Comparison of ENCODE assay signal across 1 cellular context in the genomic region with DNA sequence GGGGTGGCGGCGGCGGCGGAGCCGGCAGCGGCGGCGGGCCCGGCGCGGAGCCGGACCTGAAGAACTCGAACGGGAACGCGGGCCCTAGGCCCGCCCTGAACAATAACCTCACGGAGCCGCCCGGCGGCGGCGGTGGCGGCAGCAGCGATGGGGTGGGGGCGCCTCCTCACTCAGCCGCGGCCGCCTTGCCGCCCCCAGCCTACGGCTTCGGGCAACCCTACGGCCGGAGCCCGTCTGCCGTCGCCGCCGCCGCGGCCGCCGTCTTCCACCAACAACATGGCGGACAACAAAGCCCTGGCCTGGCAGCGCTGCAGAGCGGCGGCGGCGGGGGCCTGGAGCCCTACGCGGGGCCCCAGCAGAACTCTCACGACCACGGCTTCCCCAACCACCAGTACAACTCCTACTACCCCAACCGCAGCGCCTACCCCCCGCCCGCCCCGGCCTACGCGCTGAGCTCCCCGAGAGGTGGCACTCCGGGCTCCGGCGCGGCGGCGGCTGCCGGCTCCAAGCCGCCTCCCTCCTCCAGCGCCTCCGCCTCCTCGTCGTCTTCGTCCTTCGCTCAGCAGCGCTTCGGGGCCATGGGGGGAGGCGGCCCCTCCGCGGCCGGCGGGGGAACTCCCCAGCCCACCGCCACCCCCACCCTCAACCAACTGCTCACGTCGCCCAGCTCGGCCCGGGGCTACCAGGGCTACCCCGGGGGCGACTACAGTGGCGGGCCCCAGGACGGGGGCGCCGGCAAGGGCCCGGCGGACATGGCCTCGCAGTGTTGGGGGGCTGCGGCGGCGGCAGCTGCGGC.
TF ChIP-seq lines count a peak whose summit lies in the region.

No MANE protein-coding gene starts in this region.

TF ChIP-seq in K562, 482 proteins besides CTCF, POLR2A, EP300 and RAD21 (continued from another document and continues in another):
- TF ChIP-seq, protein P1, sequence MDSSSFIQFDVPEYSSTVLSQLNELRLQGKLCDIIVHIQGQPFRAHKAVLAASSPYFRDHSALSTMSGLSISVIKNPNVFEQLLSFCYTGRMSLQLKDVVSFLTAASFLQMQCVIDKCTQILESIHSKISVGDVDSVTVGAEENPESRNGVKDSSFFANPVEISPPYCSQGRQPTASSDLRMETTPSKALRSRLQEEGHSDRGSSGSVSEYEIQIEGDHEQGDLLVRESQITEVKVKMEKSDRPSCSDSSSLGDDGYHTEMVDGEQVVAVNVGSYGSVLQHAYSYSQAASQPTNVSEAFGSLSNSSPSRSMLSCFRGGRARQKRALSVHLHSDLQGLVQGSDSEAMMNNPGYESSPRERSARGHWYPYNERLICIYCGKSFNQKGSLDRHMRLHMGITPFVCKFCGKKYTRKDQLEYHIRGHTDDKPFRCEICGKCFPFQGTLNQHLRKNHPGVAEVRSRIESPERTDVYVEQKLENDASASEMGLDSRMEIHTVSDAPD (CRISPR knock-in tag; IDR thresholded peaks at IDR 0.05), result no peak
- TF ChIP-seq PML (IDR thresholded peaks at IDR 0.05; ENCODE audit: low read length) (no peak), GABPB1 (CRISPR knock-in tag; IDR thresholded peaks at IDR 0.05) (peak; percentile 38; the same call in 1 of the 2 replicates), CBX1 (IDR thresholded peaks at IDR 0.05; ENCODE audit: low read depth) (no peak), DNMT1 (IDR thresholded peaks at IDR 0.05) (no peak), TEAD1 (CRISPR knock-in tag; IDR thresholded peaks at IDR 0.05) (no peak), NEUROD1 (IDR thresholded peaks at IDR 0.05; ENCODE audit: borderline replicate concordance, low read depth, low read length, partially characterized antibody) (no peak), SMARCC2 (IDR thresholded peaks at IDR 0.05; ENCODE audit: low read depth) (no peak), ZNF311 (CRISPR knock-in tag; IDR thresholded peaks at IDR 0.05) (no peak), STAT5A (IDR thresholded peaks at IDR 0.05; ENCODE audit: borderline replicate concordance, low read length) (no peak), ZNF133 (CRISPR knock-in tag; IDR thresholded peaks at IDR 0.05) (0 out of 2 replicates have a peak, but pooled peaks have one; percentile 25), POLR2H (tag; IDR thresholded peaks at IDR 0.05; ENCODE audit: low read depth) (no peak), HEY1 (CRISPR knock-in tag; IDR thresholded peaks at IDR 0.05; ENCODE audit: borderline replicate concordance) (no peak), SAFB2 (IDR thresholded peaks at IDR 0.05; ENCODE audit: borderline replicate concordance, low read depth, low read length, severe bottlenecking) (no peak), SRSF1 (IDR thresholded peaks at IDR 0.05; ENCODE audit: low read depth, low read length) (no peak), GTF2A2 (tag; IDR thresholded peaks at IDR 0.05) (no peak), HNRNPLL (IDR thresholded peaks at IDR 0.05; ENCODE audit: low read depth, low read length, poor library complexity, severe bottlenecking) (no peak), FOXJ3 (CRISPR knock-in tag; IDR thresholded peaks at IDR 0.05) (no peak), FOXA3 (CRISPR knock-in tag; conservative IDR thresholded peaks at IDR 0.05 in 1 of 2, IDR thresholded peaks at IDR 0.05 in 1 of 2) (no peak), GATA2 (CRISPR knock-in tag; IDR thresholded peaks at IDR 0.05) (no peak), CBX3 (IDR thresholded peaks at IDR 0.05; ENCODE audit: borderline replicate concordance in 1 of 2, low read length in 2 of 2) (no peak)
- TF ChIP-seq, protein P2, sequence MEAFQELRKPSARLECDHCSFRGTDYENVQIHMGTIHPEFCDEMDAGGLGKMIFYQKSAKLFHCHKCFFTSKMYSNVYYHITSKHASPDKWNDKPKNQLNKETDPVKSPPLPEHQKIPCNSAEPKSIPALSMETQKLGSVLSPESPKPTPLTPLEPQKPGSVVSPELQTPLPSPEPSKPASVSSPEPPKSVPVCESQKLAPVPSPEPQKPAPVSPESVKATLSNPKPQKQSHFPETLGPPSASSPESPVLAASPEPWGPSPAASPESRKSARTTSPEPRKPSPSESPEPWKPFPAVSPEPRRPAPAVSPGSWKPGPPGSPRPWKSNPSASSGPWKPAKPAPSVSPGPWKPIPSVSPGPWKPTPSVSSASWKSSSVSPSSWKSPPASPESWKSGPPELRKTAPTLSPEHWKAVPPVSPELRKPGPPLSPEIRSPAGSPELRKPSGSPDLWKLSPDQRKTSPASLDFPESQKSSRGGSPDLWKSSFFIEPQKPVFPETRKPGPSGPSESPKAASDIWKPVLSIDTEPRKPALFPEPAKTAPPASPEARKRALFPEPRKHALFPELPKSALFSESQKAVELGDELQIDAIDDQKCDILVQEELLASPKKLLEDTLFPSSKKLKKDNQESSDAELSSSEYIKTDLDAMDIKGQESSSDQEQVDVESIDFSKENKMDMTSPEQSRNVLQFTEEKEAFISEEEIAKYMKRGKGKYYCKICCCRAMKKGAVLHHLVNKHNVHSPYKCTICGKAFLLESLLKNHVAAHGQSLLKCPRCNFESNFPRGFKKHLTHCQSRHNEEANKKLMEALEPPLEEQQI (IDR thresholded peaks at IDR 0.05), result no peak
- TF ChIP-seq, protein P3, sequence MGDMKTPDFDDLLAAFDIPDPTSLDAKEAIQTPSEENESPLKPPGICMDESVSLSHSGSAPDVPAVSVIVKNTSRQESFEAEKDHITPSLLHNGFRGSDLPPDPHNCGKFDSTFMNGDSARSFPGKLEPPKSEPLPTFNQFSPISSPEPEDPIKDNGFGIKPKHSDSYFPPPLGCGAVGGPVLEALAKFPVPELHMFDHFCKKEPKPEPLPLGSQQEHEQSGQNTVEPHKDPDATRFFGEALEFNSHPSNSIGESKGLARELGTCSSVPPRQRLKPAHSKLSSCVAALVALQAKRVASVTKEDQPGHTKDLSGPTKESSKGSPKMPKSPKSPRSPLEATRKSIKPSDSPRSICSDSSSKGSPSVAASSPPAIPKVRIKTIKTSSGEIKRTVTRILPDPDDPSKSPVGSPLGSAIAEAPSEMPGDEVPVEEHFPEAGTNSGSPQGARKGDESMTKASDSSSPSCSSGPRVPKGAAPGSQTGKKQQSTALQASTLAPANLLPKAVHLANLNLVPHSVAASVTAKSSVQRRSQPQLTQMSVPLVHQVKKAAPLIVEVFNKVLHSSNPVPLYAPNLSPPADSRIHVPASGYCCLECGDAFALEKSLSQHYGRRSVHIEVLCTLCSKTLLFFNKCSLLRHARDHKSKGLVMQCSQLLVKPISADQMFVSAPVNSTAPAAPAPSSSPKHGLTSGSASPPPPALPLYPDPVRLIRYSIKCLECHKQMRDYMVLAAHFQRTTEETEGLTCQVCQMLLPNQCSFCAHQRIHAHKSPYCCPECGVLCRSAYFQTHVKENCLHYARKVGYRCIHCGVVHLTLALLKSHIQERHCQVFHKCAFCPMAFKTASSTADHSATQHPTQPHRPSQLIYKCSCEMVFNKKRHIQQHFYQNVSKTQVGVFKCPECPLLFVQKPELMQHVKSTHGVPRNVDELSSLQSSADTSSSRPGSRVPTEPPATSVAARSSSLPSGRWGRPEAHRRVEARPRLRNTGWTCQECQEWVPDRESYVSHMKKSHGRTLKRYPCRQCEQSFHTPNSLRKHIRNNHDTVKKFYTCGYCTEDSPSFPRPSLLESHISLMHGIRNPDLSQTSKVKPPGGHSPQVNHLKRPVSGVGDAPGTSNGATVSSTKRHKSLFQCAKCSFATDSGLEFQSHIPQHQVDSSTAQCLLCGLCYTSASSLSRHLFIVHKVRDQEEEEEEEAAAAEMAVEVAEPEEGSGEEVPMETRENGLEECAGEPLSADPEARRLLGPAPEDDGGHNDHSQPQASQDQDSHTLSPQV (IDR thresholded peaks at IDR 0.05), result peak; percentile 45
- TF ChIP-seq, protein P4, sequence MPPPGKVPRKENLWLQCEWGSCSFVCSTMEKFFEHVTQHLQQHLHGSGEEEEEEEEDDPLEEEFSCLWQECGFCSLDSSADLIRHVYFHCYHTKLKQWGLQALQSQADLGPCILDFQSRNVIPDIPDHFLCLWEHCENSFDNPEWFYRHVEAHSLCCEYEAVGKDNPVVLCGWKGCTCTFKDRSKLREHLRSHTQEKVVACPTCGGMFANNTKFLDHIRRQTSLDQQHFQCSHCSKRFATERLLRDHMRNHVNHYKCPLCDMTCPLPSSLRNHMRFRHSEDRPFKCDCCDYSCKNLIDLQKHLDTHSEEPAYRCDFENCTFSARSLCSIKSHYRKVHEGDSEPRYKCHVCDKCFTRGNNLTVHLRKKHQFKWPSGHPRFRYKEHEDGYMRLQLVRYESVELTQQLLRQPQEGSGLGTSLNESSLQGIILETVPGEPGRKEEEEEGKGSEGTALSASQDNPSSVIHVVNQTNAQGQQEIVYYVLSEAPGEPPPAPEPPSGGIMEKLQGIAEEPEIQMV (tag; conservative IDR thresholded peaks at IDR 0.05; ENCODE audit: low read depth), result no peak
- TF ChIP-seq, protein P5, sequence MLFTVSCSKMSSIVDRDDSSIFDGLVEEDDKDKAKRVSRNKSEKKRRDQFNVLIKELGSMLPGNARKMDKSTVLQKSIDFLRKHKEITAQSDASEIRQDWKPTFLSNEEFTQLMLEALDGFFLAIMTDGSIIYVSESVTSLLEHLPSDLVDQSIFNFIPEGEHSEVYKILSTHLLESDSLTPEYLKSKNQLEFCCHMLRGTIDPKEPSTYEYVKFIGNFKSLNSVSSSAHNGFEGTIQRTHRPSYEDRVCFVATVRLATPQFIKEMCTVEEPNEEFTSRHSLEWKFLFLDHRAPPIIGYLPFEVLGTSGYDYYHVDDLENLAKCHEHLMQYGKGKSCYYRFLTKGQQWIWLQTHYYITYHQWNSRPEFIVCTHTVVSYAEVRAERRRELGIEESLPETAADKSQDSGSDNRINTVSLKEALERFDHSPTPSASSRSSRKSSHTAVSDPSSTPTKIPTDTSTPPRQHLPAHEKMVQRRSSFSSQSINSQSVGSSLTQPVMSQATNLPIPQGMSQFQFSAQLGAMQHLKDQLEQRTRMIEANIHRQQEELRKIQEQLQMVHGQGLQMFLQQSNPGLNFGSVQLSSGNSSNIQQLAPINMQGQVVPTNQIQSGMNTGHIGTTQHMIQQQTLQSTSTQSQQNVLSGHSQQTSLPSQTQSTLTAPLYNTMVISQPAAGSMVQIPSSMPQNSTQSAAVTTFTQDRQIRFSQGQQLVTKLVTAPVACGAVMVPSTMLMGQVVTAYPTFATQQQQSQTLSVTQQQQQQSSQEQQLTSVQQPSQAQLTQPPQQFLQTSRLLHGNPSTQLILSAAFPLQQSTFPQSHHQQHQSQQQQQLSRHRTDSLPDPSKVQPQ (CRISPR knock-in tag; IDR thresholded peaks at IDR 0.05; ENCODE audit: borderline replicate concordance), result no peak
- TF ChIP-seq, protein P6, sequence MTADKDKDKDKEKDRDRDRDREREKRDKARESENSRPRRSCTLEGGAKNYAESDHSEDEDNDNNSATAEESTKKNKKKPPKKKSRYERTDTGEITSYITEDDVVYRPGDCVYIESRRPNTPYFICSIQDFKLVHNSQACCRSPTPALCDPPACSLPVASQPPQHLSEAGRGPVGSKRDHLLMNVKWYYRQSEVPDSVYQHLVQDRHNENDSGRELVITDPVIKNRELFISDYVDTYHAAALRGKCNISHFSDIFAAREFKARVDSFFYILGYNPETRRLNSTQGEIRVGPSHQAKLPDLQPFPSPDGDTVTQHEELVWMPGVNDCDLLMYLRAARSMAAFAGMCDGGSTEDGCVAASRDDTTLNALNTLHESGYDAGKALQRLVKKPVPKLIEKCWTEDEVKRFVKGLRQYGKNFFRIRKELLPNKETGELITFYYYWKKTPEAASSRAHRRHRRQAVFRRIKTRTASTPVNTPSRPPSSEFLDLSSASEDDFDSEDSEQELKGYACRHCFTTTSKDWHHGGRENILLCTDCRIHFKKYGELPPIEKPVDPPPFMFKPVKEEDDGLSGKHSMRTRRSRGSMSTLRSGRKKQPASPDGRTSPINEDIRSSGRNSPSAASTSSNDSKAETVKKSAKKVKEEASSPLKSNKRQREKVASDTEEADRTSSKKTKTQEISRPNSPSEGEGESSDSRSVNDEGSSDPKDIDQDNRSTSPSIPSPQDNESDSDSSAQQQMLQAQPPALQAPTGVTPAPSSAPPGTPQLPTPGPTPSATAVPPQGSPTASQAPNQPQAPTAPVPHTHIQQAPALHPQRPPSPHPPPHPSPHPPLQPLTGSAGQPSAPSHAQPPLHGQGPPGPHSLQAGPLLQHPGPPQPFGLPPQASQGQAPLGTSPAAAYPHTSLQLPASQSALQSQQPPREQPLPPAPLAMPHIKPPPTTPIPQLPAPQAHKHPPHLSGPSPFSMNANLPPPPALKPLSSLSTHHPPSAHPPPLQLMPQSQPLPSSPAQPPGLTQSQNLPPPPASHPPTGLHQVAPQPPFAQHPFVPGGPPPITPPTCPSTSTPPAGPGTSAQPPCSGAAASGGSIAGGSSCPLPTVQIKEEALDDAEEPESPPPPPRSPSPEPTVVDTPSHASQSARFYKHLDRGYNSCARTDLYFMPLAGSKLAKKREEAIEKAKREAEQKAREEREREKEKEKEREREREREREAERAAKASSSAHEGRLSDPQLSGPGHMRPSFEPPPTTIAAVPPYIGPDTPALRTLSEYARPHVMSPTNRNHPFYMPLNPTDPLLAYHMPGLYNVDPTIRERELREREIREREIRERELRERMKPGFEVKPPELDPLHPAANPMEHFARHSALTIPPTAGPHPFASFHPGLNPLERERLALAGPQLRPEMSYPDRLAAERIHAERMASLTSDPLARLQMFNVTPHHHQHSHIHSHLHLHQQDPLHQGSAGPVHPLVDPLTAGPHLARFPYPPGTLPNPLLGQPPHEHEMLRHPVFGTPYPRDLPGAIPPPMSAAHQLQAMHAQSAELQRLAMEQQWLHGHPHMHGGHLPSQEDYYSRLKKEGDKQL (CRISPR knock-in tag; IDR thresholded peaks at IDR 0.05; ENCODE audit: borderline replicate concordance), result no peak; the same call in 1 of the 2 replicates
- TF ChIP-seq, protein P7, sequence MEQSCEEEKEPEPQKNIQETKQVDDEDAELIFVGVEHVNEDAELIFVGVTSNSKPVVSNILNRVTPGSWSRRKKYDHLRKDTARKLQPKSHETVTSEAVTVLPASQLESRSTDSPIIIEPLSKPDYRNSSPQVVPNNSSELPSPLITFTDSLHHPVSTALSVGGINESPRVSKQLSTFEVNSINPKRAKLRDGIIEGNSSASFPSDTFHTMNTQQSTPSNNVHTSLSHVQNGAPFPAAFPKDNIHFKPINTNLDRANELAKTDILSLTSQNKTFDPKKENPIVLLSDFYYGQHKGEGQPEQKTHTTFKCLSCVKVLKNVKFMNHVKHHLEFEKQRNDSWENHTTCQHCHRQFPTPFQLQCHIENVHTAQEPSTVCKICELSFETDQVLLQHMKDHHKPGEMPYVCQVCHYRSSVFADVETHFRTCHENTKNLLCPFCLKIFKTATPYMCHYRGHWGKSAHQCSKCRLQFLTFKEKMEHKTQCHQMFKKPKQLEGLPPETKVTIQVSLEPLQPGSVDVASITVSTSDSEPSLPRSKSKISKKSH (CRISPR knock-in tag; IDR thresholded peaks at IDR 0.05), result no peak
- TF ChIP-seq, protein P8, sequence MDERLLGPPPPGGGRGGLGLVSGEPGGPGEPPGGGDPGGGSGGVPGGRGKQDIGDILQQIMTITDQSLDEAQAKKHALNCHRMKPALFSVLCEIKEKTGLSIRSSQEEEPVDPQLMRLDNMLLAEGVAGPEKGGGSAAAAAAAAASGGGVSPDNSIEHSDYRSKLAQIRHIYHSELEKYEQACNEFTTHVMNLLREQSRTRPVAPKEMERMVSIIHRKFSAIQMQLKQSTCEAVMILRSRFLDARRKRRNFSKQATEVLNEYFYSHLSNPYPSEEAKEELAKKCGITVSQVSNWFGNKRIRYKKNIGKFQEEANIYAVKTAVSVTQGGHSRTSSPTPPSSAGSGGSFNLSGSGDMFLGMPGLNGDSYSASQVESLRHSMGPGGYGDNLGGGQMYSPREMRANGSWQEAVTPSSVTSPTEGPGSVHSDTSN (CRISPR knock-in tag; IDR thresholded peaks at IDR 0.05; ENCODE audit: low read depth), result no peak
- TF ChIP-seq, protein P8 (tag; conservative IDR thresholded peaks at IDR 0.05; ENCODE audit: low read depth), result no peak
